Comparison of ENCODE assay signal across 9 cellular contexts in genomic region chr1:154608522-154609294, GRCh38. TPM values are rescaled to one million over a fixed set of nuclear protein-coding genes. Genes with fewer than 3 reads are reported as not detected.
A peak's percentile ranks its signal among the peaks of the same experiment; 100 is the strongest.
DNase-seq lines count a peak whose midpoint lies in the region; ATAC-seq and TF ChIP-seq lines count a peak whose summit lies in the region.
"Had no signal": no experiment of that assay in that cellular context is flagged by ENCODE, and none has a peak within 500 bp of the region (broad histone marks: within the 10 kb centered on the region; RNA-seq: fewer than 3 reads in every experiment).

No MANE protein-coding gene starts in this region.

- no peak for TF ChIP-seq POLR2A in ovary (IDR thresholded peaks at IDR 0.05)

- H4K20me1 ChIP-seq in KMS-11 (ENCODE audit: insufficient read depth) = peaks cover 23% of the 10 kb centered on the region; the same call in 1 of the 2 replicates

- H2AFZ ChIP-seq in KMS-11 (ENCODE audit: low read depth) = peak overlapping the region; percentile 72

- no peak for TF ChIP-seq EP300 in ovary (IDR thresholded peaks at IDR 0.05)

- H3K9ac ChIP-seq in KMS-11 = peak overlapping the region; percentile 96

- ATAC-seq in left cardiac atrium (peak; percentile 68 to 69), GM21526 (IDR thresholded peaks at IDR 0.05; ENCODE audit: low FRiP score, unreplicated experiment) (no peak), HG02870 (IDR thresholded peaks at IDR 0.05; ENCODE audit: unreplicated experiment) (no peak)

- WGBS in ovary, 3 donors = 5 to 6% (median 5%) methylated on average over 31 of the region's 31 CpGs

- no peaks in the 10 kb centered on the region; the same call in 1 of the 2 replicates for H3K36me3 ChIP-seq in KMS-11 (ENCODE audit: insufficient read depth)
- peaks cover 18% of the 10 kb centered on the region for H3K36me3 ChIP-seq in SJSA1
- H3K36me3 ChIP-seq in ovary = no peaks in the 10 kb centered on the region

- intact Hi-C loops in left cardiac atrium (cut with DNase I) = no loop called here
- intact Hi-C loops in ovary (cut with DNase I) = no loop called here

- H3K9me3 ChIP-seq in SJSA1 (replicated peaks) = no peaks in the 10 kb centered on the region
- H3K9me3 ChIP-seq in ovary = no peaks in the 10 kb centered on the region

- H3K27ac ChIP-seq in KMS-11 (peak overlapping the region; percentile 89), SJSA1 (peak overlapping the region; percentile 97), ovary (peak overlapping the region; percentile 94 to 96)

- H3K4me3 ChIP-seq in KMS-11 (IDR thresholded peaks at IDR 0.05; ENCODE audit: insufficient read depth, low read depth, low read length) (peak overlapping the region; percentile 100), SJSA1 (peak overlapping the region; percentile 91), ovary (peak overlapping the region; percentile 89)

- DNase-seq in DMS53 (lab: John Stamatoyannopoulos, UW) (peak; percentile 84), SJSA1 (ENCODE audit: low read depth in 1 of 2, low spot score in 2 of 2) (peak; percentile 26 to 65), amniotic epithelial cell (ENCODE audit: low read depth) (peak; percentile 49), left cardiac atrium (peak; percentile 53), ovary (peak in 4 of 5 donors; percentile 44 to 69 (median 64))

- H3K4me1 ChIP-seq in KMS-11 (ENCODE audit: low read depth, poor library complexity, severe bottlenecking) (peaks cover 80% of the 10 kb centered on the region), SJSA1 (replicated peaks) (peaks cover 24% of the 10 kb centered on the region), ovary (ENCODE audit: insufficient read depth) (peaks cover 12% of the 10 kb centered on the region)

- H3K27me3 ChIP-seq in KMS-11 (ENCODE audit: insufficient read depth, low read depth) (no peaks in the 10 kb centered on the region), SJSA1 (replicated peaks) (no peaks in the 10 kb centered on the region), ovary (no peaks in the 10 kb centered on the region)

- TF ChIP-seq CTCF in KMS-11 (conservative IDR thresholded peaks at IDR 0.05; ENCODE audit: low read depth, low read length) = no peak; the same call in 1 of the 2 replicates
- no peak for TF ChIP-seq CTCF in ovary (IDR thresholded peaks at IDR 0.05)

- peaks cover 93% of the 10 kb centered on the region for H3K79me2 ChIP-seq in KMS-11 (ENCODE audit: insufficient read depth, low read depth)

- H3K4me2 ChIP-seq in KMS-11 = peak overlapping the region; percentile 96

RNA-seq across cellular contexts. Expression of gene ADAR, which starts 0.7 kb away (rescaled TPM):
- total RNA-seq in SJSA1 (2014; rRNA removed; shearing (Covaris generic)) = 54.4 and 82.6 TPM in 2 replicates
- total RNA-seq in left cardiac atrium (10 to 100 TPM; 70.1 to 80.1 TPM), ovary (100 to 1,000 TPM in 5 of 7 donors, 10 to 100 TPM in 2; 57.2 to 175 (median 134) TPM)
- 100 to 1,000 TPM in 1 of 2 donors, 10 to 100 TPM in 1; 45.0 to 184 TPM for polyA plus RNA-seq in ovary

RNA-seq across cellular contexts. Expression of gene CHRNB2, which starts 41.1 kb away (rescaled TPM):
- total RNA-seq in SJSA1 (2014; rRNA removed; shearing (Covaris generic)) = not detected in 2 replicates
- total RNA-seq in left cardiac atrium = under 1 TPM in 1 of 2 donors, not detected in 1; 0.05 TPM
- under 1 TPM in 4 of 7 donors, not detected in 3; 0.08 to 0.25 (median 0.23) TPM for total RNA-seq in ovary
- under 1 TPM; 0.04 to 0.08 TPM for polyA plus RNA-seq in ovary
- total RNA-seq: T-helper 1 cell treated with Interleukin-12 subunit alpha and Interleukin-12 subunit beta and Interleukin-4 antibody, amounts not matched to agents 30 ng/mL and 1 ng/mL, for 36 hours had no signal

RNA-seq across cellular contexts. Expression of gene UBE2Q1, which starts 50.2 kb away (rescaled TPM):
- total RNA-seq in SJSA1 (2014; rRNA removed; shearing (Covaris generic)) = 37.9 and 55.8 TPM in 2 replicates
- 10 to 100 TPM; 45.8 to 57.9 TPM for total RNA-seq in left cardiac atrium
- total RNA-seq in ovary = 10 to 100 TPM; 14.3 to 72.4 (median 58.5) TPM
- polyA plus RNA-seq in ovary = 100 to 1,000 TPM in 1 of 2 donors, 10 to 100 TPM in 1; 31.4 to 119 TPM

Comparison
In these comparisons a context has a peak if more than half of its experiments do, and no peak if none do; other contexts are left out.
1. ATAC-seq: peak in left cardiac atrium (2 of 2); none in GM21526 (single experiment) and HG02870 (single experiment).
2. Peak in every context shown above with its lines, with median percentiles within 50 percentile points of each other: DNase-seq, H3K27ac ChIP-seq and H3K4me3 ChIP-seq.